Comparison of ENCODE assay signal across 8 cellular contexts in genomic region chr7:121395494-121395960, GRCh38. TPM values are rescaled to one million over a fixed set of nuclear protein-coding genes. Genes with fewer than 3 reads are reported as not detected.
A peak's percentile ranks its signal among the peaks of the same experiment; 100 is the strongest.
DNase-seq lines count a peak whose midpoint lies in the region; ATAC-seq and TF ChIP-seq lines count a peak whose summit lies in the region.

No MANE protein-coding gene starts in this region.

- intact Hi-C loops in MCF 10A (cut with micrococcal nuclease): no loop called here
- intact Hi-C loops in left colon (cut with DNase I, micrococcal nuclease): no loop called here

- no peaks in the 10 kb centered on the region for H3K27me3 Mint-ChIP-seq in MCF 10A (ENCODE audit: insufficient read depth, unreplicated experiment)

- peaks cover 10% of the 10 kb centered on the region for H3K36me3 Mint-ChIP-seq in MCF 10A (ENCODE audit: insufficient read depth, unreplicated experiment)

- DNase-seq in COLO829 (ENCODE audit: low spot score): peak; percentile 22
- peak; percentile 20 for DNase-seq in T follicular helper cell (ENCODE audit: low read depth)
- peak; percentile 45 for DNase-seq in MCF 10A (ENCODE audit: unreplicated experiment)
- DNase-seq in left colon: peak; percentile 39 to 50
- DNase-seq in stimulated activated CD4-positive, alpha-beta T cell treated with anti-CD3 and anti-CD28 coated beads, TNF-alpha, amount 100 ng/mL, for 24 hours (ENCODE audit: low read depth in 3 of 3): peak; percentile 17 to 32 (median 19)
- DNase-seq in NCI-H446 treated with DMSO at 0.1 percent for 48 hours (lab: John Stamatoyannopoulos, UW): no peak

- POLR2A ChIA-PET in MCF 10A (lab: Yijun Ruan, JAX): interaction anchor here (0.6 to 4.2 kb wide), 23 partner anchors 9 to 1488 kb away, joined by 3 to 33 read pairs (median 3); no protein-coding TSS in a partner anchor

- H3K9me3 Mint-ChIP-seq in MCF 10A (ENCODE audit: unreplicated experiment): no peaks in the 10 kb centered on the region

- CTCF ChIA-PET in MCF 10A (lab: Yijun Ruan, JAX): interaction anchor here (0.5 to 4.3 kb wide), 31 partner anchors 9 to 1305 kb away, joined by 3 to 32 read pairs (median 4); no protein-coding TSS in a partner anchor

- ATAC-seq in GM19395 (IDR thresholded peaks at IDR 0.05; ENCODE audit: unreplicated experiment) (peak; percentile 47), HG03469 (IDR thresholded peaks at IDR 0.05; ENCODE audit: unreplicated experiment) (peak; percentile 23), left colon (peak; percentile 40)

- peak overlapping the region; percentile 80 for H3K4me3 Mint-ChIP-seq in MCF 10A (ENCODE audit: unreplicated experiment)

- BruUV-seq in MCF 10A (replicated peaks; lab: Mats Ljungman, UMichigan): no TSS peak

- peaks cover 17% of the 10 kb centered on the region for H3K4me1 Mint-ChIP-seq in MCF 10A (ENCODE audit: insufficient read depth, unreplicated experiment)

- peak overlapping the region; percentile 23 for H3K27ac Mint-ChIP-seq in MCF 10A (ENCODE audit: low read depth, unreplicated experiment)

- TF ChIP-seq CTCF in MCF 10A (IDR thresholded peaks at IDR 0.05; ENCODE audit: unreplicated experiment): no peak

RNA-seq across cellular contexts. Expression of gene FAM3C, which starts 0.6 kb away (rescaled TPM):
- total RNA-seq in MCF 10A (2022) (56.5 and 64.1 TPM in 2 replicates), left colon (10 to 100 TPM; 46.4 to 51.7 TPM)
